24 cellular contexts compared by ENCODE assay signal in genomic region chr7:55165176-55165861, GRCh38.
DNase-seq lines count a peak whose midpoint lies in the region; ATAC-seq, FAIRE-seq and TF ChIP-seq lines count a peak whose summit lies in the region.
"Had no signal": no experiment of that assay in that cellular context is flagged by ENCODE, and none has a peak within 500 bp of the region (broad histone marks: within the 10 kb centered on the region; RNA-seq: fewer than 3 reads in every experiment).

No MANE protein-coding gene starts in this region.

- H2BK15ac ChIP-seq in H1 (ENCODE audit: low read length) = no peak overlapping the region

- no peak overlapping the region for H3K14ac ChIP-seq in H1 (ENCODE audit: insufficient read length)

- H3K27ac ChIP-seq in HepG2 (ENCODE audit: extremely low read length, insufficient read depth, low read length) (no peak overlapping the region), right lobe of liver (no peak overlapping the region), H1 (ENCODE audit: low read depth, low read length) (no peak overlapping the region), psoas muscle (no peak overlapping the region), esophagus squamous epithelium (no peak overlapping the region), A673 (ENCODE audit: low read depth, low read length, poor library complexity, severe bottlenecking) (no peak overlapping the region)
- H3K27ac ChIP-seq: 22Rv1; BLaER1 treated with 17β-estradiol and CSF1 and Interleukin-3, amounts not matched to agents 10 nM and 100 nM had no signal

- H3K4me3 ChIP-seq in HepG2 (replicated peaks in 1 of 3; ENCODE audit: insufficient read depth in 1 of 3, low read depth in 2 of 3, low read length in 3 of 3) = no peak overlapping the region
- no peak overlapping the region for H3K4me3 ChIP-seq in right lobe of liver
- H3K4me3 ChIP-seq in H1 (ENCODE audit: extremely low read depth in 1 of 4, insufficient read depth in 2 of 4, low read depth in 3 of 4, low read length in 4 of 4) = no peak overlapping the region
- H3K4me3 ChIP-seq in psoas muscle = no peak overlapping the region
- H3K4me3 ChIP-seq in esophagus squamous epithelium = no peak overlapping the region
- H3K4me3 ChIP-seq in A673 (ENCODE audit: low read depth, low read length, poor library complexity, severe bottlenecking) = no peak overlapping the region
- H3K4me3 ChIP-seq: BLaER1 treated with 17β-estradiol and CSF1 and Interleukin-3, amounts not matched to agents 10 nM and 100 nM; GM12878 had no signal

- POLR2A ChIA-PET in HepG2 (lab: Yijun Ruan, JAX) (interaction anchor here (2.5 kb wide), 1 partner anchor 13 kb away, joined by 11 read pairs; no protein-coding TSS in a partner anchor), H1 (lab: Charles Lee; ENCODE audit: partially characterized antibody) (no interaction called here), A673 (lab: Charles Lee; ENCODE audit: low non-redundant PET) (interaction anchor here (0.6 kb wide), 1 partner anchor 126 kb away, joined by 3 read pairs; no protein-coding TSS in a partner anchor)

- H3K56ac ChIP-seq in H1 (replicated peaks; ENCODE audit: insufficient read length, low read depth, low read length) = peak overlapping the region; percentile 77

- in situ Hi-C loops in HepG2 (cut with HindIII; ENCODE audit: extremely low pct_ligation_motif_present, low pct_unique_long_range_greater_than_20kb) = no loop called here

- FAIRE-seq in HepG2 (lab: Jason Lieb, UNC) (no peak), H1 (lab: Jason Lieb, UNC) (no peak)
- FAIRE-seq: A204.1, D721Med, GM12878 had no signal

- CTCF ChIA-PET in HepG2 (lab: Yijun Ruan, JAX; ENCODE audit: low intra/inter-chr PET ratio, low total read pairs) = no interaction called here
- CTCF ChIA-PET in H1 (lab: Charles Lee; ENCODE audit: partially characterized antibody) = interaction anchor here (0.7 to 1.1 kb wide), 2 partner anchors 8 to 15 kb away, joined by 3 read pairs; no protein-coding TSS in a partner anchor
- CTCF ChIA-PET in A673 (lab: Charles Lee) = no interaction called here

- DNase-seq in HepG2 (ENCODE audit: low spot score) (no peak), right lobe of liver (no peak), H1 (ENCODE audit: low read depth in 1 of 2, low spot score in 2 of 2) (no peak), psoas muscle (no peak), esophagus squamous epithelium (lab: John Stamatoyannopoulos, UW) (no peak), ureter (ENCODE audit: low spot score) (no peak), A673 (ENCODE audit: low spot score) (no peak)
- DNase-seq: ACHN; AML-193; BE2C; CD4-positive, alpha-beta T cell; CD8-positive, alpha-beta memory T cell; DMS 273 treated with DMSO at 0.1 percent for 48 hours; DMS79; EL; GDM1; H9 had no signal

- H3K79me2 ChIP-seq in HepG2 (ENCODE audit: insufficient read depth, low read length) = no peaks in the 10 kb centered on the region
- H3K79me2 ChIP-seq in H1 (ENCODE audit: control insufficient read depth in 1 of 2, insufficient read depth in 2 of 2, low read length in 2 of 2) = no peaks in the 10 kb centered on the region

- no peak overlapping the region for H2BK120ac ChIP-seq in H1 (replicated peaks; ENCODE audit: low read depth, low read length)

- H2AFZ ChIP-seq in HepG2 (ENCODE audit: low read length) (no peak overlapping the region), H1 (ENCODE audit: low read length) (no peak overlapping the region)

- H3K36me3 ChIP-seq in HepG2 (replicated peaks in 1 of 2; ENCODE audit: control insufficient read depth in 1 of 2, insufficient read depth in 2 of 2, low read length in 2 of 2) = peaks cover 0 to 4% of the 10 kb centered on the region in 2 experiments; a peak in 1 of 5 replicates
- peaks cover 0 to 57% (median 30%) of the 10 kb centered on the region in 4 donors for H3K36me3 ChIP-seq in right lobe of liver
- no peaks in the 10 kb centered on the region for H3K36me3 ChIP-seq in H1 (ENCODE audit: control insufficient read depth in 2 of 4, insufficient read depth in 4 of 4, low read length in 3 of 4)
- peaks cover 0 to 59% of the 10 kb centered on the region in 2 donors for H3K36me3 ChIP-seq in psoas muscle (ENCODE audit: insufficient read depth in 1 of 2, low read depth in 1 of 2)
- H3K36me3 ChIP-seq in esophagus squamous epithelium = peaks cover under 1 to 100% (median 23%) of the 10 kb centered on the region in 3 donors
- no peaks in the 10 kb centered on the region for H3K36me3 ChIP-seq in A673 (ENCODE audit: insufficient read depth, low read length, poor library complexity, severe bottlenecking)
- H3K36me3 ChIP-seq: BLaER1 treated with 17β-estradiol and CSF1 and Interleukin-3, amounts not matched to agents 10 nM and 100 nM had no signal

- peaks cover 6% of the 10 kb centered on the region; the same call in 1 of the 2 replicates for H3K23me2 ChIP-seq in H1 (ENCODE audit: low read depth, low read length)

- H3K4ac ChIP-seq in H1 (replicated peaks; ENCODE audit: insufficient read length, low read depth, low read length) = no peak overlapping the region

- H3K23ac ChIP-seq in H1 (ENCODE audit: insufficient read length) = no peak overlapping the region

- H3K4me1 ChIP-seq in HepG2 (ENCODE audit: insufficient read depth, low read length) (no peaks in the 10 kb centered on the region), right lobe of liver (no peaks in the 10 kb centered on the region), H1 (replicated peaks in 1 of 4; ENCODE audit: control insufficient read depth in 3 of 4, insufficient read depth in 4 of 4, low read length in 3 of 4) (no peaks in the 10 kb centered on the region), psoas muscle (peaks cover 15% of the 10 kb centered on the region), esophagus squamous epithelium (no peaks in the 10 kb centered on the region), A673 (ENCODE audit: insufficient read depth, low read length, poor library complexity, severe bottlenecking) (no peaks in the 10 kb centered on the region)
- H3K4me1 ChIP-seq: BE2C had no signal

- TF ChIP-seq RAD21 in HepG2 (CRISPR knock-in tag; IDR thresholded peaks at IDR 0.05) (no peak), H1 (IDR thresholded peaks at IDR 0.05 in 1 of 2, conservative IDR thresholded peaks at IDR 0.05 in 1 of 2; ENCODE audit: low read depth in 2 of 2, low read length in 2 of 2) (no peak)

- H4K91ac ChIP-seq in H1 (replicated peaks; ENCODE audit: insufficient read length, low read length) = no peak overlapping the region

- H2BK5ac ChIP-seq in H1 (ENCODE audit: low read depth, low read length) = no peak overlapping the region

- H4K20me1 ChIP-seq in HepG2 (ENCODE audit: insufficient read depth, low read length) (no peaks in the 10 kb centered on the region), H1 (replicated peaks in 1 of 2; ENCODE audit: control insufficient read depth in 1 of 2, insufficient read depth in 2 of 2, low read length in 2 of 2) (peaks cover 0 to 2% of the 10 kb centered on the region in 2 experiments)
- H4K20me1 ChIP-seq: BLaER1 treated with 17β-estradiol and CSF1 and Interleukin-3, amounts not matched to agents 10 nM and 100 nM had no signal

- no peak overlapping the region for H3K9ac ChIP-seq in HepG2 (ENCODE audit: insufficient read depth, low read depth, low read length)
- H3K9ac ChIP-seq in H1 (replicated peaks in 1 of 4; ENCODE audit: extremely low read depth in 1 of 4, low read depth in 3 of 4, low read length in 3 of 4) = no peak overlapping the region
- H3K9ac ChIP-seq: BLaER1 treated with 17β-estradiol and CSF1 and Interleukin-3, amounts not matched to agents 10 nM and 100 nM had no signal

- 80% methylated on average over 13 of the region's 13 CpGs for WGBS in HepG2 (ENCODE audit: low lambda C conversion rate)
- 94% methylated on average over 8 of the region's 13 CpGs for WGBS in right lobe of liver (ENCODE audit: insufficient coverage, low coverage, low lambda C conversion rate, missing lambda C conversion rate)
- 93% methylated on average over 13 of the region's 13 CpGs; no CpG with 5 or more reads in 1 of the 2 experiments for WGBS in H1 (ENCODE audit: extremely low coverage in 1 of 2, insufficient coverage in 1 of 2, insufficient read length in 1 of 2, insufficient replicate concordance in 2 of 2, low coverage in 1 of 2, low lambda C conversion rate in 2 of 2, missing lambda C conversion rate in 1 of 2), 2 experiments
- WGBS in psoas muscle, 3 donors = 70 to 89% (median 74%) methylated on average over 13 of the region's 13 CpGs
- 85 to 86% methylated on average over 10 to 11 of the region's 13 CpGs for WGBS in esophagus squamous epithelium, 2 donors

- H4K5ac ChIP-seq in H1 (ENCODE audit: insufficient read length, low read depth, low read length) = no peak overlapping the region

- intact Hi-C loops in HepG2 (cut with micrococcal nuclease; ENCODE audit: unreplicated experiment) (no loop called here), right lobe of liver (cut with DNase I) (no loop called here), psoas muscle (cut with DNase I) (no loop called here), esophagus squamous epithelium (cut with DNase I) (no loop called here), A673 (cut with micrococcal nuclease; ENCODE audit: unreplicated experiment) (no loop called here)

- no peaks in the 10 kb centered on the region for H3K79me1 ChIP-seq in H1 (ENCODE audit: low read depth, low read length)

- no TSS peak for BruUV-seq in HepG2 (replicated peaks; lab: Mats Ljungman, UMichigan)
- no TSS peak for BruUV-seq in A673 (replicated peaks; lab: Mats Ljungman, UMichigan)

- H2AK5ac ChIP-seq in H1 (ENCODE audit: low read depth, low read length) = no peak overlapping the region

- H3K4me2 ChIP-seq in HepG2 (ENCODE audit: low read depth, low read length) = no peak overlapping the region
- no peak overlapping the region for H3K4me2 ChIP-seq in H1 (ENCODE audit: insufficient read depth in 1 of 2, low read depth in 2 of 2, low read length in 2 of 2)
- H3K4me2 ChIP-seq: BLaER1 treated with 17β-estradiol and CSF1 and Interleukin-3, amounts not matched to agents 10 nM and 100 nM had no signal

- TF ChIP-seq POLR2A in HepG2 (IDR thresholded peaks at IDR 0.05; ENCODE audit: insufficient read depth in 1 of 2, low read depth in 2 of 2, low read length in 2 of 2) (no peak), right lobe of liver (IDR thresholded peaks at IDR 0.05) (no peak), H1 (IDR thresholded peaks at IDR 0.05; ENCODE audit: control extremely low read depth in 1 of 2, low read depth in 2 of 2, low read length in 2 of 2) (no peak), esophagus squamous epithelium (IDR thresholded peaks at IDR 0.05) (no peak)

- ATAC-seq in HepG2 = peak; percentile 52; the same call in 1 of the 3 replicates
- no peak for ATAC-seq in right lobe of liver
- peak in 3 of 4 donors; percentile 44 to 66 (median 56) for ATAC-seq in psoas muscle
- no peak for ATAC-seq in GM18870 (IDR thresholded peaks at IDR 0.05; ENCODE audit: unreplicated experiment)
- ATAC-seq: GM12878, HCT116 had no signal

- H3K9me3 ChIP-seq in HepG2 (ENCODE audit: low read length) (no peaks in the 10 kb centered on the region), right lobe of liver (no peaks in the 10 kb centered on the region), H1 (ENCODE audit: insufficient read depth in 2 of 2, low read depth in 1 of 2, low read length in 1 of 2) (no peaks in the 10 kb centered on the region; a peak in 1 of 4 replicates), psoas muscle (no peaks in the 10 kb centered on the region), esophagus squamous epithelium (no peaks in the 10 kb centered on the region), A673 (ENCODE audit: low read depth, low read length, poor library complexity, severe bottlenecking) (no peaks in the 10 kb centered on the region)
- H3K9me3 ChIP-seq: BE2C had no signal

- H2BK12ac ChIP-seq in H1 (ENCODE audit: low read depth, low read length) = no peak overlapping the region

- no peak overlapping the region for H3K18ac ChIP-seq in H1 (ENCODE audit: extremely low read depth, low read length)

- TF ChIP-seq CTCF in HepG2 (CRISPR knock-in tag; IDR thresholded peaks at IDR 0.05) = no peak
- TF ChIP-seq CTCF in right lobe of liver (IDR thresholded peaks at IDR 0.05) = no peak
- TF ChIP-seq CTCF in H1 (IDR thresholded peaks at IDR 0.05; ENCODE audit: control extremely low read depth in 1 of 3, insufficient read depth in 1 of 3, low read depth in 1 of 3, low read length in 3 of 3) = no peak
- TF ChIP-seq CTCF in psoas muscle (IDR thresholded peaks at IDR 0.05) = no peak
- no peak for TF ChIP-seq CTCF in esophagus squamous epithelium (IDR thresholded peaks at IDR 0.05)
- no peak for TF ChIP-seq CTCF in A673 (conservative IDR thresholded peaks at IDR 0.05; ENCODE audit: low read depth, low read length)

- TF ChIP-seq EP300 in HepG2 (IDR thresholded peaks at IDR 0.05; ENCODE audit: low read depth in 2 of 2, low read length in 2 of 2) = no peak
- TF ChIP-seq EP300 in HepG2 (CRISPR knock-in tag; IDR thresholded peaks at IDR 0.05; ENCODE audit: borderline replicate concordance) = no peak
- no peak for TF ChIP-seq EP300 in H1 (IDR thresholded peaks at IDR 0.05; ENCODE audit: borderline replicate concordance in 1 of 2, low read depth in 2 of 2, low read length in 2 of 2)

- H3K27me3 ChIP-seq in HepG2 (ENCODE audit: control insufficient read depth in 1 of 2, insufficient read depth in 2 of 2, low read length in 2 of 2) (no peaks in the 10 kb centered on the region), right lobe of liver (no peaks in the 10 kb centered on the region), H1 (replicated peaks in 1 of 4; ENCODE audit: control insufficient read depth in 3 of 4, extremely low read depth in 1 of 4, insufficient read depth in 3 of 4, low read length in 3 of 4) (no peaks in the 10 kb centered on the region), psoas muscle (ENCODE audit: insufficient read depth in 3 of 3, low read length in 2 of 3) (no peaks in the 10 kb centered on the region), esophagus squamous epithelium (no peaks in the 10 kb centered on the region), A673 (replicated peaks; ENCODE audit: insufficient read depth, low read depth, low read length, poor library complexity) (no peaks in the 10 kb centered on the region)
- H3K27me3 ChIP-seq: BE2C; BLaER1 treated with 17β-estradiol and CSF1 and Interleukin-3, amounts not matched to agents 10 nM and 100 nM had no signal

- no peak overlapping the region for H2BK20ac ChIP-seq in H1 (ENCODE audit: low read length)

- no peak overlapping the region for H4K8ac ChIP-seq in H1 (ENCODE audit: extremely low read depth, insufficient read depth, low read length)

Comparison
In these comparisons a context has a peak if more than half of its experiments do, and no peak if none do; other contexts are left out.
1. ATAC-seq: peak in HepG2 (single experiment) and psoas muscle (3 of 4); none in right lobe of liver (0 of 4) and GM18870 (single experiment).
2. Of the 41 proteins assayed by ChIP-seq in both HepG2 and H1: peak only in HepG2: none; only in H1: none; in both: CEBPB; in neither: 40.